1 cellular context compared by ENCODE assay signal in the genomic region with DNA sequence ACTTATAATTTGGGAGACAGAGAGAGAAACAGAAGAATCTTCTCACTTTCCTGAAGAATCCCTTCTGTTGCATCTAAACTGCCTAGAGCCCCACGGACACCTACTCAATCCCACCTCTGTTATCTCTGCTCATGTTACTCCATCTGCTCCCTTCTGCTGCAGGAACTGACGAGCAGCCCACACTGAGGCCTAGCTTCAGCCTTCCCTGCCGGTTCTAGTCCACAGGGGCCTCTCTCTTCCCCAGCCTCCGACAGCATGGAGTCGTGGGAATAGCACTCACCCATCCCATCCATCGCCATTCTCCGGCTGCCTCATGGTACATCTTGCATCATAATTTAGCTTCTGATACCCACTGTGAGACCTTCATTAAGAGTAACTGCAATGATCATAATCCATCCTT.
TF ChIP-seq lines count a peak whose summit lies in the region.

No MANE protein-coding gene starts in this region.

TF ChIP-seq in HCT116, 20 proteins besides CTCF, POLR2A, EP300 and RAD21 (continued from another document):
- TF ChIP-seq, protein P1, sequence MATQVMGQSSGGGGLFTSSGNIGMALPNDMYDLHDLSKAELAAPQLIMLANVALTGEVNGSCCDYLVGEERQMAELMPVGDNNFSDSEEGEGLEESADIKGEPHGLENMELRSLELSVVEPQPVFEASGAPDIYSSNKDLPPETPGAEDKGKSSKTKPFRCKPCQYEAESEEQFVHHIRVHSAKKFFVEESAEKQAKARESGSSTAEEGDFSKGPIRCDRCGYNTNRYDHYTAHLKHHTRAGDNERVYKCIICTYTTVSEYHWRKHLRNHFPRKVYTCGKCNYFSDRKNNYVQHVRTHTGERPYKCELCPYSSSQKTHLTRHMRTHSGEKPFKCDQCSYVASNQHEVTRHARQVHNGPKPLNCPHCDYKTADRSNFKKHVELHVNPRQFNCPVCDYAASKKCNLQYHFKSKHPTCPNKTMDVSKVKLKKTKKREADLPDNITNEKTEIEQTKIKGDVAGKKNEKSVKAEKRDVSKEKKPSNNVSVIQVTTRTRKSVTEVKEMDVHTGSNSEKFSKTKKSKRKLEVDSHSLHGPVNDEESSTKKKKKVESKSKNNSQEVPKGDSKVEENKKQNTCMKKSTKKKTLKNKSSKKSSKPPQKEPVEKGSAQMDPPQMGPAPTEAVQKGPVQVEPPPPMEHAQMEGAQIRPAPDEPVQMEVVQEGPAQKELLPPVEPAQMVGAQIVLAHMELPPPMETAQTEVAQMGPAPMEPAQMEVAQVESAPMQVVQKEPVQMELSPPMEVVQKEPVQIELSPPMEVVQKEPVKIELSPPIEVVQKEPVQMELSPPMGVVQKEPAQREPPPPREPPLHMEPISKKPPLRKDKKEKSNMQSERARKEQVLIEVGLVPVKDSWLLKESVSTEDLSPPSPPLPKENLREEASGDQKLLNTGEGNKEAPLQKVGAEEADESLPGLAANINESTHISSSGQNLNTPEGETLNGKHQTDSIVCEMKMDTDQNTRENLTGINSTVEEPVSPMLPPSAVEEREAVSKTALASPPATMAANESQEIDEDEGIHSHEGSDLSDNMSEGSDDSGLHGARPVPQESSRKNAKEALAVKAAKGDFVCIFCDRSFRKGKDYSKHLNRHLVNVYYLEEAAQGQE (IDR thresholded peaks at IDR 0.05; ENCODE audit: low read depth) = no peak
